ENCODE assay signal across 2 cellular contexts in genomic region chr9:20671635-20672034, GRCh38.
TF ChIP-seq lines count a peak whose summit lies in the region.

No MANE protein-coding gene starts in this region.

TF ChIP-seq in HEK293T, 16 proteins besides CTCF, POLR2A, EP300 and RAD21 (continued from another document):
- no peak for TF ChIP-seq FOXM1 (IDR thresholded peaks at IDR 0.05; ENCODE audit: borderline replicate concordance)
- TF ChIP-seq TARDBP (IDR thresholded peaks at IDR 0.05), result no peak

TF ChIP-seq in SK-N-SH, 30 proteins besides CTCF, POLR2A, EP300 and RAD21 (continued from another document):
- no peak for TF ChIP-seq NFIC (IDR thresholded peaks at IDR 0.05; ENCODE audit: borderline replicate concordance)
- TF ChIP-seq, protein P1, sequence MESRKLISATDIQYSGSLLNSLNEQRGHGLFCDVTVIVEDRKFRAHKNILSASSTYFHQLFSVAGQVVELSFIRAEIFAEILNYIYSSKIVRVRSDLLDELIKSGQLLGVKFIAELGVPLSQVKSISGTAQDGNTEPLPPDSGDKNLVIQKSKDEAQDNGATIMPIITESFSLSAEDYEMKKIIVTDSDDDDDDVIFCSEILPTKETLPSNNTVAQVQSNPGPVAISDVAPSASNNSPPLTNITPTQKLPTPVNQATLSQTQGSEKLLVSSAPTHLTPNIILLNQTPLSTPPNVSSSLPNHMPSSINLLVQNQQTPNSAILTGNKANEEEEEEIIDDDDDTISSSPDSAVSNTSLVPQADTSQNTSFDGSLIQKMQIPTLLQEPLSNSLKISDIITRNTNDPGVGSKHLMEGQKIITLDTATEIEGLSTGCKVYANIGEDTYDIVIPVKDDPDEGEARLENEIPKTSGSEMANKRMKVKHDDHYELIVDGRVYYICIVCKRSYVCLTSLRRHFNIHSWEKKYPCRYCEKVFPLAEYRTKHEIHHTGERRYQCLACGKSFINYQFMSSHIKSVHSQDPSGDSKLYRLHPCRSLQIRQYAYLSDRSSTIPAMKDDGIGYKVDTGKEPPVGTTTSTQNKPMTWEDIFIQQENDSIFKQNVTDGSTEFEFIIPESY (IDR thresholded peaks at IDR 0.05; ENCODE audit: borderline replicate concordance, low read depth), result no peak
